Comparison of ENCODE assay signal across 1 cellular context in genomic region chr2:240600451-240600961, GRCh38.
TF ChIP-seq lines count a peak whose summit lies in the region.

No MANE protein-coding gene starts in this region.

TF ChIP-seq in HepG2, 621 proteins besides CTCF, POLR2A, EP300 and RAD21:
- no peak for TF ChIP-seq CCDC6 (CRISPR knock-in tag; IDR thresholded peaks at IDR 0.05)
- no peak for TF ChIP-seq TSC22D2 (CRISPR knock-in tag; IDR thresholded peaks at IDR 0.05; ENCODE audit: borderline replicate concordance)
- TF ChIP-seq ZNF792 (CRISPR knock-in tag; IDR thresholded peaks at IDR 0.05), result no peak
- TF ChIP-seq PBX2 (CRISPR knock-in tag; IDR thresholded peaks at IDR 0.05), result no peak
- no peak for TF ChIP-seq ZNF317 (CRISPR knock-in tag; IDR thresholded peaks at IDR 0.05)
- TF ChIP-seq U2AF2 (IDR thresholded peaks at IDR 0.05; ENCODE audit: low read depth, low read length), result no peak
- TF ChIP-seq ZNF496 (CRISPR knock-in tag; IDR thresholded peaks at IDR 0.05; ENCODE audit: insufficient replicate concordance), result no peak
- no peak for TF ChIP-seq HBP1 (CRISPR knock-in tag; IDR thresholded peaks at IDR 0.05; ENCODE audit: low read depth)
- TF ChIP-seq ZMAT3 (CRISPR knock-in tag; conservative IDR thresholded peaks at IDR 0.05), result no peak
- no peak for TF ChIP-seq NFE2L1 (CRISPR knock-in tag; IDR thresholded peaks at IDR 0.05; ENCODE audit: borderline replicate concordance)
- TF ChIP-seq MEIS1 (CRISPR knock-in tag; IDR thresholded peaks at IDR 0.05; ENCODE audit: borderline replicate concordance), result no peak
- no peak for TF ChIP-seq PRMT3 (CRISPR knock-in tag; IDR thresholded peaks at IDR 0.05; ENCODE audit: borderline replicate concordance, low read depth)
- no peak for TF ChIP-seq RAD51 (IDR thresholded peaks at IDR 0.05; ENCODE audit: borderline replicate concordance)
